In the genomic region with DNA sequence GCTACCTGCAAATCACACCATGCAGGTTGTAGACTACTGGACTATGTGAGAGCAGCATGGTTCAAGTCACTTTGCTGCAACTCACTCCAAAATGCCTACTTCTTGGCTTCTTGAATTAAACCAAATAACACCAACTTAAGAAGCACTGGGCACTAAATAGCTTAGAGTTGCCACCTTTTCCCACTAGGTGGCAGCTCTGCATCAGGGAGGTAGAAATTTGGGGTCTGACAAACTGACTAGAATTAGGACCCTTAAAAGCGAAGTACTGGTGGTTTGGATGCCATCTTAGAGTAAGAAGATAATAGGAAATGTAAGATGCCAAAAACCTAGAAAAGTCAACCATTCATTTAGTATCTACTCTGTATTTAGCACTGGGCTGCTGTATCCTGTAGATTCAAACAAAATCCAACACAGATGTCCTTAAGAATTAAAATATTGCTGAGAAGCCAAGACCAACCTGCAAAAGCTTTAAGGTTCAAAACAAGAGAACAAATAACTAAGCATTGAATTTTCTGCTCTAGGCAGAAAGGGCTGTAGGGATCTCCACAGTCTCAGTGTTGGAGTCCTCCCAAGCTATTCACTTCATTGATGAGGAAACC, we compare ENCODE assay signal across 10 cellular contexts.
A peak's percentile ranks its signal among the peaks of the same experiment; 100 is the strongest.
DNase-seq lines count a peak whose midpoint lies in the region; ATAC-seq, FAIRE-seq and TF ChIP-seq lines count a peak whose summit lies in the region.
"Had no signal": no experiment of that assay in that cellular context is flagged by ENCODE, and none has a peak within 500 bp of the region (broad histone marks: within the 10 kb centered on the region; RNA-seq: fewer than 3 reads in every experiment).

No MANE protein-coding gene starts in this region.

- no peaks in the 10 kb centered on the region for H3K9me2 ChIP-seq in hepatocyte (replicated peaks; ENCODE audit: insufficient read depth)

- TF ChIP-seq EP300 in A549 (IDR thresholded peaks at IDR 0.05): no peak

- H3K27ac ChIP-seq in A549 (no peak overlapping the region), hepatocyte (no peak overlapping the region), body of pancreas (no peak overlapping the region)
- H3K27ac ChIP-seq: SK-N-MC had no signal

- H3K4me3 ChIP-seq in A549 (no peak overlapping the region), GM12864 (ENCODE audit: low read depth, low read length) (no peak overlapping the region), hepatocyte (no peak overlapping the region), body of pancreas (no peak overlapping the region)
- H3K4me3 ChIP-seq: SK-N-MC had no signal

- DNase-seq in A549 (ENCODE audit: low read depth in 1 of 2, low spot score in 1 of 2) (peak; percentile 6 to 20), GM12864 (ENCODE audit: low read depth) (no peak), RPMI7951 (ENCODE audit: low read depth) (peak; percentile 37), hepatocyte (ENCODE audit: low spot score) (peak; percentile 17), body of pancreas (no peak), occipital lobe (lab: John Stamatoyannopoulos, UW) (no peak), GOT3 (lab: John Stamatoyannopoulos, UW) (no peak)
- no peak for DNase-seq in stimulated activated CD4-positive, alpha-beta T cell treated with anti-CD3 and anti-CD28 coated beads, Interleukin-1b, Interleukin-23, amount 100 ng/mL, for 48 hours
- DNase-seq: effector CD8-positive, alpha-beta T cell had no signal

- TF ChIP-seq RAD21 in A549 (conservative IDR thresholded peaks at IDR 0.05 in 1 of 2, IDR thresholded peaks at IDR 0.05 in 1 of 2): peak; percentile 62 to 67

- TF ChIP-seq POLR2A in A549 (IDR thresholded peaks at IDR 0.05; ENCODE audit: low read length): no peak
- TF ChIP-seq POLR2A in body of pancreas (IDR thresholded peaks at IDR 0.05): no peak

- H3K79me2 ChIP-seq in hepatocyte: no peaks in the 10 kb centered on the region

- H3K27me3 ChIP-seq in hepatocyte (no peaks in the 10 kb centered on the region), body of pancreas (no peaks in the 10 kb centered on the region)

- H3K36me3 ChIP-seq in hepatocyte (replicated peaks; ENCODE audit: insufficient read depth, low read depth) (no peaks in the 10 kb centered on the region), body of pancreas (replicated peaks in 1 of 2; ENCODE audit: insufficient read depth in 1 of 2, low read depth in 2 of 2) (no peaks in the 10 kb centered on the region)

- H3K4me1 ChIP-seq in A549: no peaks in the 10 kb centered on the region
- H3K4me1 ChIP-seq in hepatocyte (ENCODE audit: insufficient read depth): no peaks in the 10 kb centered on the region
- no peaks in the 10 kb centered on the region for H3K4me1 ChIP-seq in body of pancreas

- TF ChIP-seq CTCF in A549 (IDR thresholded peaks at IDR 0.05) (peak; percentile 51), GM12864 (IDR thresholded peaks at IDR 0.05; ENCODE audit: low read depth, low read length, missing control alignments) (peak; percentile 67), hepatocyte (IDR thresholded peaks at IDR 0.05; ENCODE audit: poor library complexity) (peak; percentile 66), body of pancreas (IDR thresholded peaks at IDR 0.05) (no peak)

- H3K9me3 ChIP-seq in A549: no peaks in the 10 kb centered on the region
- H3K9me3 ChIP-seq in hepatocyte (ENCODE audit: low read depth): no peaks in the 10 kb centered on the region
- H3K9me3 ChIP-seq in body of pancreas: no peaks in the 10 kb centered on the region

- POLR2A ChIA-PET in A549 (lab: Yijun Ruan, JAX): no interaction called here

- intact Hi-C loops in body of pancreas (cut with DNase I): no loop called here

- H4K20me1 ChIP-seq in hepatocyte (ENCODE audit: insufficient read depth, poor library complexity, severe bottlenecking): no peaks in the 10 kb centered on the region

- no peak for FAIRE-seq in A549 (lab: Jason Lieb, UNC)

- ATAC-seq in A549 (peak in 1 of 2 experiments; percentile 41; a peak in 2 of 6 replicates), body of pancreas (no peak)

- no peak overlapping the region for H2AFZ ChIP-seq in hepatocyte

- no peak overlapping the region for H3K4me2 ChIP-seq in A549
- no peak overlapping the region for H3K4me2 ChIP-seq in hepatocyte

- 6% methylated on average over 1 of the region's 1 CpG for WGBS in A549 (ENCODE audit: missing lambda C conversion rate)
- WGBS in hepatocyte (ENCODE audit: low lambda C conversion rate, missing lambda C conversion rate): 69% methylated on average over 1 of the region's 1 CpG
- 70 to 75% methylated on average over 1 of the region's 1 CpG for WGBS in body of pancreas, 2 donors

- CTCF ChIA-PET in A549 (lab: Yijun Ruan, JAX): interaction anchor here (0.7 to 3.7 kb wide), 24 partner anchors 8 to 291 kb away, joined by 3 to 67 read pairs (median 3); a partner anchor contains a TSS

TF ChIP-seq in A549, 52 proteins besides CTCF, POLR2A, EP300 and RAD21:
- peak; percentile 54; the same call in 2 of the 3 replicates for TF ChIP-seq SMC3 (IDR thresholded peaks at IDR 0.05)
- no peak for TF ChIP-seq NPAS2 (CRISPR knock-in tag; IDR thresholded peaks at IDR 0.05; ENCODE audit: borderline replicate concordance)
TF ChIP-seq in A549: peak in this region for 1.

Comparison
In these comparisons a context has a peak if more than half of its experiments do, and no peak if none do; other contexts are left out.
1. DNase-seq: peak in A549 (2 of 2), RPMI7951 (single experiment) and hepatocyte (single experiment); none in GM12864 (single experiment), body of pancreas (0 of 4), stimulated activated CD4-positive, alpha-beta T cell treated with anti-CD3 and anti-CD28 coated beads, Interleukin-1b, Interleukin-23, amount 100 ng/mL, for 48 hours (single experiment), occipital lobe (single experiment) and GOT3 (single experiment).
2. CTCF ChIP-seq: peak in A549 (single experiment), GM12864 (single experiment) and hepatocyte (single experiment); none in body of pancreas (0 of 7).